ENCODE assay signal across 8 cellular contexts in genomic region chr1:55021965-55022546, GRCh38. TPM values are rescaled to one million over a fixed set of nuclear protein-coding genes. Genes with fewer than 3 reads are reported as not detected.
A peak's percentile ranks its signal among the peaks of the same experiment; 100 is the strongest.
DNase-seq lines count a peak whose midpoint lies in the region; ATAC-seq and TF ChIP-seq lines count a peak whose summit lies in the region.

No MANE protein-coding gene starts in this region.

- peaks cover 13% of the 10 kb centered on the region for H3K27me3 Mint-ChIP-seq in activated T-helper 17 cell treated with anti-CD3 and anti-CD28 coated beads, Interleukin-2, amount 50 U/mL, for 72 hours

- no peak for TF ChIP-seq EP300 in suprapubic skin (IDR thresholded peaks at IDR 0.05)

- TF ChIP-seq CTCF in Peyer's patch (IDR thresholded peaks at IDR 0.05) (peak in 5 of 6 experiments; percentile 10 to 99 (median 93)), foreskin fibroblast (IDR thresholded peaks at IDR 0.05; ENCODE audit: low read depth, low read length) (peak; percentile 96), suprapubic skin (IDR thresholded peaks at IDR 0.05) (peak; percentile 67 to 91)

- H3K36me3 Mint-ChIP-seq in activated T-helper 17 cell treated with anti-CD3 and anti-CD28 coated beads, Interleukin-2, amount 50 U/mL, for 72 hours (ENCODE audit: low read depth), result no peaks in the 10 kb centered on the region

- no peaks in the 10 kb centered on the region for H3K36me3 ChIP-seq in Peyer's patch
- no peaks in the 10 kb centered on the region for H3K36me3 ChIP-seq in suprapubic skin

- H3K9me3 Mint-ChIP-seq in activated T-helper 17 cell treated with anti-CD3 and anti-CD28 coated beads, Interleukin-2, amount 50 U/mL, for 72 hours, result no peaks in the 10 kb centered on the region

- ATAC-seq in GM21515 (IDR thresholded peaks at IDR 0.05; ENCODE audit: unreplicated experiment), result peak; percentile 92
- peak; percentile 99 for ATAC-seq in activated T-helper 17 cell treated with anti-CD3 and anti-CD28 coated beads, Interleukin-2, amount 50 U/mL, for 72 hours (replicated peaks)

- no peak overlapping the region for H3K27ac ChIP-seq in Peyer's patch
- H3K27ac ChIP-seq in suprapubic skin, result no peak overlapping the region

- no peaks in the 10 kb centered on the region for H3K4me1 Mint-ChIP-seq in activated T-helper 17 cell treated with anti-CD3 and anti-CD28 coated beads, Interleukin-2, amount 50 U/mL, for 72 hours

- H3K4me1 ChIP-seq in Peyer's patch, result peaks cover 0 to 5% (median 0%) of the 10 kb centered on the region in 4 donors
- no peaks in the 10 kb centered on the region for H3K4me1 ChIP-seq in suprapubic skin

- 60% methylated on average over 12 of the region's 15 CpGs for WGBS in suprapubic skin

- no peak overlapping the region for H3K4me3 ChIP-seq in Peyer's patch
- H3K4me3 ChIP-seq in foreskin fibroblast (ENCODE audit: low read depth in 1 of 2, low read length in 2 of 2), result no peak overlapping the region
- H3K4me3 ChIP-seq in suprapubic skin, result no peak overlapping the region

- H3K9me3 ChIP-seq in Peyer's patch (no peaks in the 10 kb centered on the region), suprapubic skin (no peaks in the 10 kb centered on the region)

- H3K4me3 Mint-ChIP-seq in activated T-helper 17 cell treated with anti-CD3 and anti-CD28 coated beads, Interleukin-2, amount 50 U/mL, for 72 hours, result no peak overlapping the region

- no peaks in the 10 kb centered on the region for H3K27me3 ChIP-seq in Peyer's patch
- H3K27me3 ChIP-seq in suprapubic skin, result peaks cover 4% of the 10 kb centered on the region

- DNase-seq in CMK (ENCODE audit: low read depth) (peak; percentile 56), LHCN-M2 (ENCODE audit: low read depth) (peak; percentile 92), Peyer's patch (peak; percentile 45 to 93 (median 92)), foreskin fibroblast (peak; percentile 88 to 96), non-pigmented ciliary epithelial cell (ENCODE audit: low read depth) (peak; percentile 49), suprapubic skin (ENCODE audit: low spot score in 2 of 2) (peak in 1 of 2 donors; percentile 87)

- H3K27ac Mint-ChIP-seq in activated T-helper 17 cell treated with anti-CD3 and anti-CD28 coated beads, Interleukin-2, amount 50 U/mL, for 72 hours, result no peak overlapping the region

- TF ChIP-seq POLR2A in Peyer's patch (IDR thresholded peaks at IDR 0.05) (no peak), suprapubic skin (IDR thresholded peaks at IDR 0.05) (no peak)

RNA-seq across cellular contexts. Expression of gene PCSK9, which starts 17.3 kb away (rescaled TPM):
- total RNA-seq in LHCN-M2 (2014; rRNA removed) (0.06 and 0.11 TPM in 2 replicates), Peyer's patch (10 to 100 TPM in 2 of 4 donors, 1 to 10 TPM in 2; 3.5 to 18.4 (median 8.5) TPM), suprapubic skin (1 to 10 TPM in 1 of 4 donors, under 1 TPM in 3; 0.24 to 1.5 (median 0.36) TPM)
- 0.23 TPM for polyA plus RNA-seq in LHCN-M2 (2012)
- total RNA-seq in activated T-helper 17 cell treated with anti-CD3 and anti-CD28 coated beads, Interleukin-2, amount 50 U/mL, for 72 hours, result not detected

RNA-seq across cellular contexts. Expression of gene BSND, which starts 23.3 kb away (rescaled TPM):
- not detected in 2 replicates for total RNA-seq in LHCN-M2 (2014; rRNA removed)
- not detected for polyA plus RNA-seq in LHCN-M2 (2012)
- not detected for total RNA-seq in Peyer's patch
- under 1 TPM; 0.05 to 0.06 TPM for total RNA-seq in activated T-helper 17 cell treated with anti-CD3 and anti-CD28 coated beads, Interleukin-2, amount 50 U/mL, for 72 hours
- total RNA-seq in suprapubic skin, result not detected

RNA-seq across cellular contexts. Expression of gene TMEM61, which starts 41.6 kb away (rescaled TPM):
- total RNA-seq in LHCN-M2 (2014; rRNA removed) (not detected in 2 replicates), Peyer's patch (10 to 100 TPM in 2 of 4 donors, 1 to 10 TPM in 2; 6.6 to 13.9 (median 9.3) TPM), suprapubic skin (1 to 10 TPM; 1.7 to 6.3 (median 4.1) TPM)
- polyA plus RNA-seq in LHCN-M2 (2012), result not detected
- not detected for total RNA-seq in activated T-helper 17 cell treated with anti-CD3 and anti-CD28 coated beads, Interleukin-2, amount 50 U/mL, for 72 hours
